Comparison of ENCODE assay signal across 23 cellular contexts in genomic region chr12:68861890-68862289, GRCh38.
"Had no signal": no experiment of that assay in that cellular context is flagged by ENCODE, and none has a peak within 500 bp of the region (broad histone marks: within the 10 kb centered on the region; RNA-seq: fewer than 3 reads in every experiment).

No MANE protein-coding gene starts in this region.

- H3K4me1 ChIP-seq: breast epithelium, testis, vagina had no signal

- H3K4me3 ChIP-seq: breast epithelium, esophagus squamous epithelium, left lung, lower lobe of right lung, mucosa of descending colon, testis, vagina had no signal

- H3K27ac Mint-ChIP-seq: activated naive CD4-positive, alpha-beta T cell treated with anti-CD3 and anti-CD28 coated beads, Interleukin-2, amount 50 U/mL, for 72 hours; activated T-cell treated with anti-CD3 and anti-CD28 coated beads, Interleukin-2, amount 50 U/mL, for 72 hours; dendritic cell treated with granulocyte-macrophage colony-stimulating factor and Interleukin-4, amounts not matched to agents 40 ng/mL and 50 ng/mL, for 4 days; nephron had no signal

- DNase-seq: activated CD4-positive, alpha-beta T cell treated with anti-CD3 and anti-CD28 coated beads for 4 hours; activated CD4-positive, alpha-beta T cell treated with anti-CD3 and anti-CD28 coated beads, Interleukin-2, amount 50 U/mL, for 4 hours; activated naive CD4-positive, alpha-beta T cell; activated T-cell treated with anti-CD3 and anti-CD28 coated beads for 4 hours; activated T-cell treated with anti-CD3 and anti-CD28 coated beads, Interleukin-2, amount 50 U/mL, for 72 hours; central memory CD4-positive, alpha-beta T cell; esophagus squamous epithelium; foreskin melanocyte; left lung; lower lobe of right lung; mesendoderm; mucosa of descending colon; posterior cingulate gyrus; right cardiac atrium; stimulated activated CD4-positive, alpha-beta T cell treated with anti-CD3 and anti-CD28 coated beads, Interleukin-15, amount 100 ng/mL, for 24 hours; stimulated activated naive CD4-positive, alpha-beta T cell treated with Interleukin-2 at 50 U/mL for 16 hours; testis; trophoblast cell had no signal

- H3K36me3 ChIP-seq: breast epithelium, vagina had no signal

- H3K4me3 Mint-ChIP-seq: activated T-cell treated with anti-CD3 and anti-CD28 coated beads, Interleukin-2, amount 50 U/mL, for 72 hours; dendritic cell treated with granulocyte-macrophage colony-stimulating factor and Interleukin-4, amounts not matched to agents 40 ng/mL and 50 ng/mL, for 4 days; nephron had no signal

- H3K9me3 Mint-ChIP-seq: activated naive CD4-positive, alpha-beta T cell treated with anti-CD3 and anti-CD28 coated beads, Interleukin-2, amount 50 U/mL, for 72 hours; activated T-cell treated with anti-CD3 and anti-CD28 coated beads, Interleukin-2, amount 50 U/mL, for 72 hours; dendritic cell treated with granulocyte-macrophage colony-stimulating factor and Interleukin-4, amounts not matched to agents 40 ng/mL and 50 ng/mL, for 4 days; nephron had no signal

- H3K9me3 ChIP-seq: breast epithelium, esophagus squamous epithelium, left lung, lower lobe of right lung, mucosa of descending colon, testis, vagina had no signal

- H3K27me3 ChIP-seq: breast epithelium, esophagus squamous epithelium, left lung, testis, vagina had no signal

- H3K27me3 Mint-ChIP-seq: dendritic cell treated with granulocyte-macrophage colony-stimulating factor and Interleukin-4, amounts not matched to agents 40 ng/mL and 50 ng/mL, for 4 days had no signal

- ATAC-seq: activated naive CD4-positive, alpha-beta T cell treated with anti-CD3 and anti-CD28 coated beads, Interleukin-2, amount 50 U/mL, for 72 hours; activated T-cell treated with anti-CD3 and anti-CD28 coated beads, Interleukin-2, amount 50 U/mL, for 72 hours; left lung; lower lobe of right lung; mucosa of descending colon; right cardiac atrium had no signal

- H3K27ac ChIP-seq: breast epithelium, esophagus squamous epithelium, left lung, lower lobe of right lung, testis, vagina had no signal
